In genomic region chr15:77033729-77034619, GRCh38 we compare ENCODE assay signal across 9 cellular contexts. TPM values are rescaled to one million over a fixed set of nuclear protein-coding genes. Genes with fewer than 3 reads are reported as not detected.
DNase-seq lines count a peak whose midpoint lies in the region; ATAC-seq and TF ChIP-seq lines count a peak whose summit lies in the region.
"Had no signal": no experiment of that assay in that cellular context is flagged by ENCODE, and none has a peak within 500 bp of the region (broad histone marks: within the 10 kb centered on the region; RNA-seq: fewer than 3 reads in every experiment).

No MANE protein-coding gene starts in this region.

- H3K27ac ChIP-seq in HEK293 (ENCODE audit: extremely low read depth, low read depth, low read length): no peak overlapping the region

- peaks cover 0 to 39% (median 16%) of the 10 kb centered on the region in 7 donors for H3K9me3 Mint-ChIP-seq in CD14-positive monocyte
- peaks cover 8% of the 10 kb centered on the region for H3K9me3 Mint-ChIP-seq in nephron progenitor cell

- H3K27me3 Mint-ChIP-seq in CD14-positive monocyte (ENCODE audit: low read depth in 3 of 3) (peaks cover 0 to 3% (median 1%) of the 10 kb centered on the region in 3 donors), nephron progenitor cell (ENCODE audit: low read depth, poor library complexity) (no peaks in the 10 kb centered on the region)

- peak overlapping the region; percentile 43 to 87 (median 72) for H3K27ac Mint-ChIP-seq in CD14-positive monocyte
- H3K27ac Mint-ChIP-seq in nephron progenitor cell: peak overlapping the region; percentile 80

- H3K9me3 ChIP-seq in HEK293 (ENCODE audit: control insufficient read depth, insufficient read depth, low read depth, low read length): no peaks in the 10 kb centered on the region

- DNase-seq in CD14-positive monocyte (ENCODE audit: low spot score) (peak; percentile 32), choroid plexus epithelial cell (ENCODE audit: low read depth) (peak; percentile 57), nephron progenitor cell (no peak), pons (ENCODE audit: low spot score) (no peak), AG20443 (ENCODE audit: low spot score) (no peak)
- DNase-seq: T1000 had no signal

- intact Hi-C loops in CD14-positive monocyte (cut with micrococcal nuclease): no loop called here

- H3K4me1 Mint-ChIP-seq in CD14-positive monocyte: no peaks in the 10 kb centered on the region
- H3K4me1 Mint-ChIP-seq in nephron progenitor cell: peaks cover 22% of the 10 kb centered on the region

- no peaks in the 10 kb centered on the region for H3K4me1 ChIP-seq in HEK293 (ENCODE audit: control insufficient read depth, insufficient read depth, low read length)

- H3K4me3 ChIP-seq in HEK293 (ENCODE audit: low read depth, low read length) (no peak overlapping the region), choroid plexus epithelial cell (ENCODE audit: low read depth, low read length) (no peak overlapping the region)

- no peak for ATAC-seq in HG03460 (IDR thresholded peaks at IDR 0.05; ENCODE audit: unreplicated experiment)
- no peak for ATAC-seq in HG03571 (IDR thresholded peaks at IDR 0.05; ENCODE audit: unreplicated experiment)

- H3K36me3 Mint-ChIP-seq in CD14-positive monocyte: peaks cover 65 to 84% of the 10 kb centered on the region in 2 donors
- H3K36me3 Mint-ChIP-seq in nephron progenitor cell (ENCODE audit: low read depth): peaks cover 18% of the 10 kb centered on the region

- no peak for TF ChIP-seq CTCF in CD14-positive monocyte (IDR thresholded peaks at IDR 0.05)
- no peak for TF ChIP-seq CTCF in HEK293 (tag by site-specific recombination; IDR thresholded peaks at IDR 0.05)
- TF ChIP-seq CTCF in choroid plexus epithelial cell (conservative IDR thresholded peaks at IDR 0.05; ENCODE audit: low read depth, low read length): no peak
- TF ChIP-seq CTCF in nephron progenitor cell (IDR thresholded peaks at IDR 0.05): no peak

- peaks cover 0 to 21% of the 10 kb centered on the region in 2 experiments; a peak in 1 of 3 replicates for H3K36me3 ChIP-seq in HEK293 (ENCODE audit: control insufficient read depth in 2 of 2, insufficient read depth in 1 of 2, low read length in 2 of 2)

- CTCF ChIA-PET in HEK293 (lab: Yijun Ruan, JAX): interaction anchor here (0.6 to 3.6 kb wide), 22 partner anchors 7 to 509 kb away, joined by 3 to 35 read pairs (median 4); partner anchors contain the start of gene SCAPER

- POLR2A ChIA-PET in HEK293 (lab: Yijun Ruan, JAX): interaction anchor here (0.8 to 1.1 kb wide), 3 partner anchors 10 to 67 kb away, joined by 3 read pairs; no protein-coding TSS in a partner anchor

- no peak overlapping the region for H3K4me3 Mint-ChIP-seq in CD14-positive monocyte
- H3K4me3 Mint-ChIP-seq in nephron progenitor cell: no peak overlapping the region

TF ChIP-seq in HEK293, 187 proteins besides CTCF, POLR2A, EP300 and RAD21:
- TF ChIP-seq ZNF266 (tag by site-specific recombination; IDR thresholded peaks at IDR 0.05; ENCODE audit: low read depth) (no peak), ZNF830 (tag by site-specific recombination; IDR thresholded peaks at IDR 0.05; ENCODE audit: low read depth) (no peak), ZNF335 (tag by site-specific recombination; conservative IDR thresholded peaks at IDR 0.05) (no peak), ZNF48 (tag by site-specific recombination; IDR thresholded peaks at IDR 0.05) (no peak), ZNF596 (tag by site-specific recombination; IDR thresholded peaks at IDR 0.05) (peak; percentile 20; the same call in 1 of the 2 replicates), MEIS1 (CRISPR knock-in tag; IDR thresholded peaks at IDR 0.05; ENCODE audit: borderline replicate concordance) (no peak), ZNF248 (tag by site-specific recombination; IDR thresholded peaks at IDR 0.05) (no peak), ZNF202 (tag by site-specific recombination; IDR thresholded peaks at IDR 0.05; ENCODE audit: borderline replicate concordance) (no peak), GLIS1 (tag by site-specific recombination; IDR thresholded peaks at IDR 0.05) (peak; percentile 25), SP3 (tag by site-specific recombination; IDR thresholded peaks at IDR 0.05) (no peak), YY1 (tag by site-specific recombination; IDR thresholded peaks at IDR 0.05) (no peak), ZNF837 (tag by site-specific recombination; IDR thresholded peaks at IDR 0.05) (no peak), ZNF658 (tag by site-specific recombination; IDR thresholded peaks at IDR 0.05) (no peak), KLF17 (tag by site-specific recombination; IDR thresholded peaks at IDR 0.05) (no peak), FEZF1 (tag by site-specific recombination; IDR thresholded peaks at IDR 0.05) (no peak), ZNF26 (tag by site-specific recombination; IDR thresholded peaks at IDR 0.05) (no peak), ZNF600 (tag by site-specific recombination; IDR thresholded peaks at IDR 0.05) (no peak), ZBTB48 (tag by site-specific recombination; IDR thresholded peaks at IDR 0.05) (no peak), GLIS2 (tag by site-specific recombination; IDR thresholded peaks at IDR 0.05) (peak; percentile 30; the same call in 1 of the 2 replicates), ZNF791 (tag by site-specific recombination; IDR thresholded peaks at IDR 0.05) (no peak)

RNA-seq across cellular contexts. Expression of gene TSPAN3, which starts 36.9 kb away (rescaled TPM):
- polyA plus RNA-seq in CD14-positive monocyte: 10 to 100 TPM; 53.2 to 68.0 TPM

RNA-seq across cellular contexts. Expression of gene PSTPIP1, which starts 39.0 kb away (rescaled TPM):
- 10 to 100 TPM; 85.9 to 86.8 TPM for polyA plus RNA-seq in CD14-positive monocyte

Comparison
In these comparisons a context has a peak if more than half of its experiments do, and no peak if none do; other contexts are left out.
1. DNase-seq: peak in CD14-positive monocyte (single experiment) and choroid plexus epithelial cell (single experiment); none in nephron progenitor cell (single experiment), pons (single experiment) and AG20443 (single experiment).